ENCODE assay signal across 9 cellular contexts in genomic region chr12:132600048-132601032, GRCh38. TPM values are rescaled to one million over a fixed set of nuclear protein-coding genes. Genes with fewer than 3 reads are reported as not detected.
DNase-seq lines count a peak whose midpoint lies in the region; ATAC-seq and TF ChIP-seq lines count a peak whose summit lies in the region.
"Had no signal": no experiment of that assay in that cellular context is flagged by ENCODE, and none has a peak within 500 bp of the region (broad histone marks: within the 10 kb centered on the region; RNA-seq: fewer than 3 reads in every experiment).

No MANE protein-coding gene starts in this region.

- peak overlapping the region; percentile 68 for H3K9ac ChIP-seq in NT2/D1 (ENCODE audit: insufficient read length, low read depth)

- peaks cover 4% of the 10 kb centered on the region for H3K27me3 ChIP-seq in CD8-positive, alpha-beta memory T cell (ENCODE audit: insufficient read depth, low read length, poor library complexity, severe bottlenecking)
- H3K27me3 ChIP-seq in NT2/D1 (ENCODE audit: insufficient read depth, insufficient read length) (peaks cover 74% of the 10 kb centered on the region), right atrium auricular region (no peaks in the 10 kb centered on the region), psoas muscle (ENCODE audit: insufficient read depth in 3 of 3, low read length in 2 of 3) (peaks cover 0 to 72% (median 17%) of the 10 kb centered on the region in 3 donors)

- no peaks in the 10 kb centered on the region for H3K9me3 Mint-ChIP-seq in CD8-positive, alpha-beta memory T cell

- ATAC-seq in psoas muscle (peak; percentile 72 to 82 (median 78)), GM19452 (IDR thresholded peaks at IDR 0.05; ENCODE audit: unreplicated experiment) (no peak), GM18873 (IDR thresholded peaks at IDR 0.05; ENCODE audit: low FRiP score, unreplicated experiment) (no peak)

- POLR2A ChIA-PET in CD8-positive, alpha-beta memory T cell (lab: Charles Lee) = no interaction called here

- H3K4me3 Mint-ChIP-seq in CD8-positive, alpha-beta memory T cell = peak overlapping the region; percentile 77 to 95 (median 85)

- H3K9me3 ChIP-seq in CD8-positive, alpha-beta memory T cell (ENCODE audit: low read length) = no peaks in the 10 kb centered on the region
- H3K9me3 ChIP-seq in NT2/D1 (ENCODE audit: insufficient read depth, low read length) (no peaks in the 10 kb centered on the region), right atrium auricular region (no peaks in the 10 kb centered on the region), psoas muscle (no peaks in the 10 kb centered on the region)

- peaks cover 18 to 55% of the 10 kb centered on the region in 2 donors for H3K27me3 Mint-ChIP-seq in CD8-positive, alpha-beta memory T cell

- no peaks in the 10 kb centered on the region for H3K36me3 Mint-ChIP-seq in CD8-positive, alpha-beta memory T cell

- peaks cover 10% of the 10 kb centered on the region for H3K4me1 ChIP-seq in CD8-positive, alpha-beta memory T cell (ENCODE audit: insufficient read depth, low read length)
- H3K4me1 ChIP-seq in NT2/D1 (ENCODE audit: insufficient read depth, insufficient read length) (peaks cover 24% of the 10 kb centered on the region), right atrium auricular region (peaks cover 0 to 31% of the 10 kb centered on the region in 2 donors), psoas muscle (no peaks in the 10 kb centered on the region)

- peak; percentile 81 for TF ChIP-seq CTCF in HFF-Myc (IDR thresholded peaks at IDR 0.05; ENCODE audit: low read depth, low read length, missing control alignments)
- TF ChIP-seq CTCF in right atrium auricular region (IDR thresholded peaks at IDR 0.05) = peak; percentile 41 to 74
- peak; percentile 61 for TF ChIP-seq CTCF in psoas muscle (IDR thresholded peaks at IDR 0.05)

- intact Hi-C loops in psoas muscle (cut with DNase I) = no loop called here

- CTCF ChIA-PET in CD8-positive, alpha-beta memory T cell (lab: Charles Lee) = interaction anchor here (1.0 to 1.3 kb wide), 4 partner anchors 9 to 15 kb away, joined by 3 to 5 read pairs (median 4); partner anchors contain the start of gene LRCOL1

- no peak overlapping the region for H3K27ac ChIP-seq in CD8-positive, alpha-beta memory T cell (ENCODE audit: low read depth, low read length)
- peak overlapping the region in 1 of 2 donors; percentile 9 for H3K27ac ChIP-seq in right atrium auricular region
- H3K27ac ChIP-seq in psoas muscle = no peak overlapping the region

- H3K36me3 ChIP-seq in CD8-positive, alpha-beta memory T cell (ENCODE audit: insufficient read depth, low read length) = no peaks in the 10 kb centered on the region
- H3K36me3 ChIP-seq in NT2/D1 (ENCODE audit: insufficient read depth, insufficient read length, low read length) = no peaks in the 10 kb centered on the region
- no peaks in the 10 kb centered on the region for H3K36me3 ChIP-seq in right atrium auricular region
- no peaks in the 10 kb centered on the region for H3K36me3 ChIP-seq in psoas muscle (ENCODE audit: insufficient read depth in 1 of 2, low read depth in 1 of 2)

- H3K4me3 ChIP-seq in CD8-positive, alpha-beta memory T cell (ENCODE audit: low read length) = peak overlapping the region; percentile 67
- H3K4me3 ChIP-seq in HFF-Myc (replicated peaks; ENCODE audit: low read depth, low read length) (peak overlapping the region; percentile 41), NT2/D1 (ENCODE audit: insufficient read length, low read depth) (no peak overlapping the region), right atrium auricular region (peak overlapping the region; percentile 30 to 49), psoas muscle (peak overlapping the region; percentile 59)

- peaks cover 13 to 38% (median 21%) of the 10 kb centered on the region in 3 donors for H3K4me1 Mint-ChIP-seq in CD8-positive, alpha-beta memory T cell

- H3K27ac Mint-ChIP-seq in CD8-positive, alpha-beta memory T cell = peak overlapping the region in 5 of 8 donors; percentile 44 to 94 (median 68)

- DNase-seq in CD8-positive, alpha-beta memory T cell = peak in 3 of 5 donors; percentile 34 to 44 (median 42)
- no peak for DNase-seq in HFF-Myc (ENCODE audit: extremely low read depth, low read depth)
- no peak for DNase-seq in NT2/D1 (ENCODE audit: low read depth, low spot score)
- peak in 36 of 58 donors; percentile 8 to 69 (median 28) for DNase-seq in anterior cingulate cortex (lab: John Stamatoyannopoulos, UW)
- peak; percentile 73 for DNase-seq in right atrium auricular region (ENCODE audit: low spot score)
- peak; percentile 70 to 82 for DNase-seq in psoas muscle

- WGBS in psoas muscle, 3 donors = 17 to 25% (median 21%) methylated on average over 45 of the region's 45 CpGs

RNA-seq across cellular contexts. Expression of gene LRCOL1, which starts 10.0 kb away (rescaled TPM):
- not detected for total RNA-seq in CD8-positive, alpha-beta memory T cell
- not detected for polyA plus RNA-seq in CD8-positive, alpha-beta memory T cell
- total RNA-seq in right atrium auricular region (not detected), psoas muscle (under 1 TPM in 1 of 4 donors, not detected in 3; 0.32 TPM)
- polyA plus RNA-seq in psoas muscle = under 1 TPM in 1 of 3 donors, not detected in 2; 0.13 TPM
- total RNA-seq: T-helper 2 cell treated with Interferon-gamma antibody and Interleukin-4, amounts not matched to agents 100 ng/mL and 5 ng/mL, for 36 hours had no signal

RNA-seq across cellular contexts. Expression of gene P2RX2, which starts 18.2 kb away (rescaled TPM):
- total RNA-seq in CD8-positive, alpha-beta memory T cell = not detected
- polyA plus RNA-seq in CD8-positive, alpha-beta memory T cell = not detected
- not detected for total RNA-seq in right atrium auricular region
- not detected for total RNA-seq in psoas muscle
- polyA plus RNA-seq in psoas muscle = under 1 TPM in 1 of 3 donors, not detected in 2; 0.01 TPM
- total RNA-seq: T-helper 2 cell treated with Interferon-gamma antibody and Interleukin-4, amounts not matched to agents 100 ng/mL and 5 ng/mL, for 36 hours had no signal

Comparison
In these comparisons a context has a peak if more than half of its experiments do, and no peak if none do; other contexts are left out.
1. DNase-seq: peak in CD8-positive, alpha-beta memory T cell (3 of 5), anterior cingulate cortex (36 of 58), right atrium auricular region (single experiment) and psoas muscle (2 of 2); none in HFF-Myc (single experiment) and NT2/D1 (single experiment).
2. ATAC-seq: peak in psoas muscle (4 of 4); none in GM19452 (single experiment) and GM18873 (single experiment).
3. Peak in every context shown above with its lines, with median percentiles within 50 percentile points of each other: CTCF ChIP-seq.